Comparison of ENCODE assay signal across 8 cellular contexts in genomic region chr9:33263936-33264472, GRCh38. TPM values are rescaled to one million over a fixed set of nuclear protein-coding genes. Genes with fewer than 3 reads are reported as not detected.
DNase-seq lines count a peak whose midpoint lies in the region; ATAC-seq and TF ChIP-seq lines count a peak whose summit lies in the region.

No MANE protein-coding gene starts in this region.

- H2AK5ac ChIP-seq in trophoblast cell (ENCODE audit: low read length), result peak overlapping the region; percentile 45

- peak overlapping the region; percentile 91 for H3K4ac ChIP-seq in trophoblast cell (ENCODE audit: low read depth, low read length)

- H2BK120ac ChIP-seq in trophoblast cell (ENCODE audit: insufficient read depth, low read length, poor library complexity), result peak overlapping the region; percentile 77

- peak overlapping the region; percentile 73 for H3K18ac ChIP-seq in trophoblast cell (ENCODE audit: low read length)

- no peaks in the 10 kb centered on the region for H3K27me3 Mint-ChIP-seq in activated naive CD4-positive, alpha-beta T cell treated with anti-CD3 and anti-CD28 coated beads, Interleukin-2, amount 50 U/mL, for 24 hours

- CTCF ChIA-PET in PC-3 (lab: Charles Lee), result no interaction called here

- H3K23ac ChIP-seq in trophoblast cell (ENCODE audit: low read length), result no peak overlapping the region

- H3K4me1 Mint-ChIP-seq in activated naive CD4-positive, alpha-beta T cell treated with anti-CD3 and anti-CD28 coated beads, Interleukin-2, amount 50 U/mL, for 24 hours, result peaks cover 56% of the 10 kb centered on the region

- peak overlapping the region; percentile 96 for H3K4me2 ChIP-seq in PC-3 (ENCODE audit: low read length)
- H3K4me2 ChIP-seq in trophoblast cell (ENCODE audit: low read length), result peak overlapping the region; percentile 71

- H3K27ac ChIP-seq in 22Rv1 (peak overlapping the region; percentile 83), PC-3 (ENCODE audit: low read length) (peak overlapping the region; percentile 77), trophoblast cell (ENCODE audit: low read depth, low read length) (peak overlapping the region; percentile 5)

- POLR2A ChIA-PET in PC-3 (lab: Charles Lee; ENCODE audit: unreplicated experiment), result no interaction called here

- peak overlapping the region; percentile 6 for H2BK12ac ChIP-seq in trophoblast cell (ENCODE audit: low read length)

- no peaks in the 10 kb centered on the region for H3K9me3 Mint-ChIP-seq in activated naive CD4-positive, alpha-beta T cell treated with anti-CD3 and anti-CD28 coated beads, Interleukin-2, amount 50 U/mL, for 24 hours

- H3K9me3 ChIP-seq in PC-3 (ENCODE audit: low read length), result no peaks in the 10 kb centered on the region
- peaks cover 2% of the 10 kb centered on the region for H3K9me3 ChIP-seq in trophoblast cell (ENCODE audit: insufficient read depth, low read depth, low read length)

- H4K91ac ChIP-seq in trophoblast cell (ENCODE audit: low read depth, low read length), result peak overlapping the region; percentile 41

- H3K36me3 ChIP-seq in PC-3 (ENCODE audit: low read depth, low read length) (peaks cover 36% of the 10 kb centered on the region), trophoblast cell (ENCODE audit: control insufficient read depth in 1 of 2, insufficient read depth in 2 of 2, low read length in 2 of 2) (peaks cover 4 to 11% of the 10 kb centered on the region in 2 experiments)

- H4K20me1 ChIP-seq in PC-3 (ENCODE audit: low read length), result peaks cover 8% of the 10 kb centered on the region

- H3K4me3 ChIP-seq in PC-3 (ENCODE audit: low read length), result peak overlapping the region; percentile 91
- peak overlapping the region; percentile 94 for H3K4me3 ChIP-seq in trophoblast cell (ENCODE audit: low read depth, low read length)

- peaks cover 19% of the 10 kb centered on the region for H3K36me3 Mint-ChIP-seq in activated naive CD4-positive, alpha-beta T cell treated with anti-CD3 and anti-CD28 coated beads, Interleukin-2, amount 50 U/mL, for 24 hours

- H3F3A ChIP-seq in PC-3 (ENCODE audit: low read length, unreplicated experiment), result no peaks in the 10 kb centered on the region

- H3K4me1 ChIP-seq in PC-3 (ENCODE audit: insufficient read depth, low read length) (peaks cover 19% of the 10 kb centered on the region), trophoblast cell (ENCODE audit: control insufficient read depth in 1 of 2, insufficient read depth in 2 of 2, low read length in 2 of 2) (peaks cover 7 to 9% of the 10 kb centered on the region in 2 experiments)

- intact Hi-C loops in PC-3 (cut with micrococcal nuclease), result loop anchor here (2.0 kb wide), 1 partner anchor 29 kb away; no protein-coding TSS in a partner anchor
- intact Hi-C loops in Right ventricle myocardium superior (cut with DNase I), result no loop called here

- WGBS in trophoblast cell (ENCODE audit: extremely low coverage, insufficient coverage, insufficient read length), result no CpG with 5 or more reads among the region's 42 CpGs

- DNase-seq in PC-3 (no peak), Right ventricle myocardium superior (peak; percentile 75), trophoblast cell (no peak), NCI-H1436 (lab: John Stamatoyannopoulos, UW) (no peak)

- peak overlapping the region; percentile 9 for H3K14ac ChIP-seq in trophoblast cell (ENCODE audit: low read length)

- no peak for TF ChIP-seq CTCF in 22Rv1 (IDR thresholded peaks at IDR 0.05)
- TF ChIP-seq CTCF in PC-3 (conservative IDR thresholded peaks at IDR 0.05; ENCODE audit: low read depth, low read length), result no peak

- no peaks in the 10 kb centered on the region for H3K9me2 ChIP-seq in PC-3 (replicated peaks; ENCODE audit: low read length)

- H3K79me2 ChIP-seq in PC-3 (ENCODE audit: low read length) (peaks cover 69% of the 10 kb centered on the region), trophoblast cell (ENCODE audit: control insufficient read depth, insufficient read depth, low read length, poor library complexity) (peaks cover 15% of the 10 kb centered on the region)

- H3K9ac ChIP-seq in PC-3 (ENCODE audit: low read length) (peak overlapping the region; percentile 100), trophoblast cell (ENCODE audit: low read length) (peak overlapping the region; percentile 87)

- ATAC-seq in GM18499 (IDR thresholded peaks at IDR 0.05; ENCODE audit: insufficient read depth, unreplicated experiment) (peak; percentile 13), HG02885 (IDR thresholded peaks at IDR 0.05; ENCODE audit: poor library complexity, unreplicated experiment) (peak; percentile 33), PC-3 (peak; percentile 14), Right ventricle myocardium superior (ENCODE audit: poor library complexity) (peak; percentile 32)

- H2AFZ ChIP-seq in PC-3 (ENCODE audit: low read length) (peak overlapping the region; percentile 62; the same call in 1 of the 2 replicates), trophoblast cell (ENCODE audit: insufficient read depth, low read length, poor library complexity) (peak overlapping the region; percentile 61)

- H2BK5ac ChIP-seq in trophoblast cell (ENCODE audit: low read depth, low read length, poor library complexity), result peak overlapping the region; percentile 65

- H3K79me1 ChIP-seq in trophoblast cell (ENCODE audit: low read length), result peaks cover 13% of the 10 kb centered on the region

- TSS peak; percentile 45 for BruUV-seq in PC-3 (replicated peaks; lab: Mats Ljungman, UMichigan)

- peak overlapping the region; percentile 82 for H4K8ac ChIP-seq in trophoblast cell (ENCODE audit: low read depth, low read length)

- peak overlapping the region; percentile 91 for H3K27ac Mint-ChIP-seq in activated naive CD4-positive, alpha-beta T cell treated with anti-CD3 and anti-CD28 coated beads, Interleukin-2, amount 50 U/mL, for 24 hours

- peak overlapping the region; percentile 21 for H4K12ac ChIP-seq in trophoblast cell (ENCODE audit: low read depth, low read length)

- H3K27me3 ChIP-seq in PC-3 (ENCODE audit: low read length) (no peaks in the 10 kb centered on the region), trophoblast cell (ENCODE audit: insufficient read depth, low read length) (no peaks in the 10 kb centered on the region)

- peak overlapping the region; percentile 93 for H3K4me3 Mint-ChIP-seq in activated naive CD4-positive, alpha-beta T cell treated with anti-CD3 and anti-CD28 coated beads, Interleukin-2, amount 50 U/mL, for 24 hours

RNA-seq across cellular contexts. Expression of gene BAG1, which starts 0.5 kb away (rescaled TPM):
- 103 and 132 TPM in 2 replicates for total RNA-seq in PC-3 (2014; rRNA removed)
- total RNA-seq in Right ventricle myocardium superior, result 131 TPM
- polyA plus RNA-seq in trophoblast cell (2013), result 35.5 and 36.7 TPM in 2 replicates

RNA-seq across cellular contexts. Expression of gene CHMP5, which starts 0.8 kb away (rescaled TPM):
- 64.2 and 65.0 TPM in 2 replicates for total RNA-seq in PC-3 (2014; rRNA removed)
- total RNA-seq in Right ventricle myocardium superior, result 45.8 TPM
- 71.0 and 71.8 TPM in 2 replicates for polyA plus RNA-seq in trophoblast cell (2013)

RNA-seq across cellular contexts. Expression of gene SPINK4, which starts 24.0 kb away (rescaled TPM):
- not detected in 2 replicates for total RNA-seq in PC-3 (2014; rRNA removed)
- total RNA-seq in Right ventricle myocardium superior, result not detected
- not detected in 2 replicates for polyA plus RNA-seq in trophoblast cell (2013)

RNA-seq across cellular contexts. Expression of gene NFX1, which starts 26.3 kb away (rescaled TPM):
- 12.5 and 15.4 TPM in 2 replicates for total RNA-seq in PC-3 (2014; rRNA removed)
- 26.2 TPM for total RNA-seq in Right ventricle myocardium superior
- polyA plus RNA-seq in trophoblast cell (2013), result 18.2 and 18.8 TPM in 2 replicates

Comparison
In these comparisons a context has a peak if more than half of its experiments do, and no peak if none do; other contexts are left out.
1. H3K27ac ChIP-seq: peak in every context shown above with its lines; median percentile 83 in 22Rv1; 77 in PC-3; 5 in trophoblast cell.